Comparison of ENCODE assay signal across 1 cellular context in the genomic region with DNA sequence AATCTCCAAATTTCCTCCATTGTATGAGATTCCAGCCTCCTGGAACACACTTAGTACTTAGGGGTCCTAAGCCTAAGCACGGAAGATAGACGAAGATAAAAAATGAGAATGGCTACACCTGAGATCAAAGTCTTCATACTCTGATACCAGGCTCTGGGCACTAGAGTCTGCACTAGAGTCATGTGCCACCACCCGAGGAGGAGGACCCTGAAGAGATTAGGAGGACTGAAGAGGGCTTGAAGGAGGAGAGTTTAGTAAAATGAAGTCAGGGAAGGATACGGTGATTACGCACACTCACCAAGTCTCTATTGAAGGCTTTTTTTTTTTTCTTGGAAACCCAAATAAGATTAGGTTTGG.
TF ChIP-seq lines count a peak whose summit lies in the region.

No MANE protein-coding gene starts in this region.

TF ChIP-seq in GM23338, 12 proteins besides CTCF, POLR2A, EP300 and RAD21 (continued from another document):
- TF ChIP-seq, protein P1, sequence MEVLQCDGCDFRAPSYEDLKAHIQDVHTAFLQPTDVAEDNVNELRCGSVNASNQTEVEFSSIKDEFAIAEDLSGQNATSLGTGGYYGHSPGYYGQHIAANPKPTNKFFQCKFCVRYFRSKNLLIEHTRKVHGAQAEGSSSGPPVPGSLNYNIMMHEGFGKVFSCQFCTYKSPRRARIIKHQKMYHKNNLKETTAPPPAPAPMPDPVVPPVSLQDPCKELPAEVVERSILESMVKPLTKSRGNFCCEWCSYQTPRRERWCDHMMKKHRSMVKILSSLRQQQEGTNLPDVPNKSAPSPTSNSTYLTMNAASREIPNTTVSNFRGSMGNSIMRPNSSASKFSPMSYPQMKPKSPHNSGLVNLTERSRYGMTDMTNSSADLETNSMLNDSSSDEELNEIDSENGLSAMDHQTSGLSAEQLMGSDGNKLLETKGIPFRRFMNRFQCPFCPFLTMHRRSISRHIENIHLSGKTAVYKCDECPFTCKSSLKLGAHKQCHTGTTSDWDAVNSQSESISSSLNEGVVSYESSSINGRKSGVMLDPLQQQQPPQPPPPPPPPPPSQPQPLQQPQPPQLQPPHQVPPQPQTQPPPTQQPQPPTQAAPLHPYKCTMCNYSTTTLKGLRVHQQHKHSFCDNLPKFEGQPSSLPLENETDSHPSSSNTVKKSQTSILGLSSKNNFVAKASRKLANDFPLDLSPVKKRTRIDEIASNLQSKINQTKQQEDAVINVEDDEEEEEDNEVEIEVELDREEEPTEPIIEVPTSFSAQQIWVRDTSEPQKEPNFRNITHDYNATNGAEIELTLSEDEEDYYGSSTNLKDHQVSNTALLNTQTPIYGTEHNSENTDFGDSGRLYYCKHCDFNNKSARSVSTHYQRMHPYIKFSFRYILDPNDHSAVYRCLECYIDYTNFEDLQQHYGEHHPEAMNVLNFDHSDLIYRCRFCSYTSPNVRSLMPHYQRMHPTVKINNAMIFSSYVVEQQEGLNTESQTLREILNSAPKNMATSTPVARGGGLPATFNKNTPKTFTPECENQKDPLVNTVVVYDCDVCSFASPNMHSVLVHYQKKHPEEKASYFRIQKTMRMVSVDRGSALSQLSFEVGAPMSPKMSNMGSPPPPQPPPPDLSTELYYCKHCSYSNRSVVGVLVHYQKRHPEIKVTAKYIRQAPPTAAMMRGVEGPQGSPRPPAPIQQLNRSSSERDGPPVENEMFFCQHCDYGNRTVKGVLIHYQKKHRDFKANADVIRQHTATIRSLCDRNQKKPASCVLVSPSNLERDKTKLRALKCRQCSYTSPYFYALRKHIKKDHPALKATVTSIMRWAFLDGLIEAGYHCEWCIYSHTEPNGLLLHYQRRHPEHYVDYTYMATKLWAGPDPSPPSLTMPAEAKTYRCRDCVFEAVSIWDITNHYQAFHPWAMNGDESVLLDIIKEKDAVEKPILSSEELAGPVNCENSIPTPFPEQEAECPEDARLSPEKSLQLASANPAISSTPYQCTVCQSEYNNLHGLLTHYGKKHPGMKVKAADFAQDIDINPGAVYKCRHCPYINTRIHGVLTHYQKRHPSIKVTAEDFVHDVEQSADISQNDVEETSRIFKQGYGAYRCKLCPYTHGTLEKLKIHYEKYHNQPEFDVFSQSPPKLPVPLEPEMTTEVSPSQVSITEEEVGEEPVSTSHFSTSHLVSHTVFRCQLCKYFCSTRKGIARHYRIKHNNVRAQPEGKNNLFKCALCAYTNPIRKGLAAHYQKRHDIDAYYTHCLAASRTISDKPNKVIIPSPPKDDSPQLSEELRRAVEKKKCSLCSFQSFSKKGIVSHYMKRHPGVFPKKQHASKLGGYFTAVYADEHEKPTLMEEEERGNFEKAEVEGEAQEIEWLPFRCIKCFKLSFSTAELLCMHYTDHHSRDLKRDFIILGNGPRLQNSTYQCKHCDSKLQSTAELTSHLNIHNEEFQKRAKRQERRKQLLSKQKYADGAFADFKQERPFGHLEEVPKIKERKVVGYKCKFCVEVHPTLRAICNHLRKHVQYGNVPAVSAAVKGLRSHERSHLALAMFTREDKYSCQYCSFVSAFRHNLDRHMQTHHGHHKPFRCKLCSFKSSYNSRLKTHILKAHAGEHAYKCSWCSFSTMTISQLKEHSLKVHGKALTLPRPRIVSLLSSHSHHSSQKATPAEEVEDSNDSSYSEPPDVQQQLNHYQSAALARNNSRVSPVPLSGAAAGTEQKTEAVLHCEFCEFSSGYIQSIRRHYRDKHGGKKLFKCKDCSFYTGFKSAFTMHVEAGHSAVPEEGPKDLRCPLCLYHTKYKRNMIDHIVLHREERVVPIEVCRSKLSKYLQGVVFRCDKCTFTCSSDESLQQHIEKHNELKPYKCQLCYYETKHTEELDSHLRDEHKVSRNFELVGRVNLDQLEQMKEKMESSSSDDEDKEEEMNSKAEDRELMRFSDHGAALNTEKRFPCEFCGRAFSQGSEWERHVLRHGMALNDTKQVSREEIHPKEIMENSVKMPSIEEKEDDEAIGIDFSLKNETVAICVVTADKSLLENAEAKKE (CRISPR knock-in tag; IDR thresholded peaks at IDR 0.05) = no peak
- TF ChIP-seq EZH2phosphoT487 (IDR thresholded peaks at IDR 0.05; ENCODE audit: unreplicated experiment) = no peak
- TF ChIP-seq EZH2 (IDR thresholded peaks at IDR 0.05; ENCODE audit: low read depth, unreplicated experiment) = no peak
- no peak for TF ChIP-seq CREB1 (CRISPR knock-in tag; IDR thresholded peaks at IDR 0.05; ENCODE audit: low read depth)
